ENCODE assay signal across 23 cellular contexts in the genomic region with DNA sequence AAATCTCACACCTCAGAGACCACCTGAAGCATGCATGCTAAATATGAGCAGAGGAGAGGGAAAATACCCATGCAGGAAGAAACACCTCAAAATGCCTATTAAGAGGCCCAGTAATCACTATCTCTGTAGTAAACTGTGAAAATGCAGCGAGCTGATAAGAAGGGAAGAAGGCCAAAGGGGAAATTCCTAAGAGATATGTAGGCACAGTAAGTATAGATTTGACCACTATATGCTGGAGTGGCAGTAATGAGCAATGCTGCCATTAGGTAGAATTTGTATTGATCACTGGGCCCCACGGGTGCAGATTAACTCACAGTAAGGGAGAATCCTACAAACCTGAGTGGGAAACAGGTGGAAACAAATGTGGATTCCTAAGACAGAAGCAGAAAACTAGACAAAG.
A peak's percentile ranks its signal among the peaks of the same experiment; 100 is the strongest.
DNase-seq lines count a peak whose midpoint lies in the region; ATAC-seq and TF ChIP-seq lines count a peak whose summit lies in the region.
"Had no signal": no experiment of that assay in that cellular context is flagged by ENCODE, and none has a peak within 500 bp of the region (broad histone marks: within the 10 kb centered on the region; RNA-seq: fewer than 3 reads in every experiment).

No MANE protein-coding gene starts in this region.

- H3K27me3 ChIP-seq in OCI-LY3 (ENCODE audit: low read depth, low read length): no peaks in the 10 kb centered on the region
- H3K27me3 ChIP-seq in mesendoderm (ENCODE audit: insufficient read depth, low read length, poor library complexity): no peaks in the 10 kb centered on the region
- H3K27me3 ChIP-seq: gastrocnemius medialis, neutrophil had no signal

- no peaks in the 10 kb centered on the region for H4K20me1 ChIP-seq in OCI-LY3 (ENCODE audit: insufficient read depth, low read length)

- H2AK5ac ChIP-seq in mesendoderm (ENCODE audit: low read length): no peak overlapping the region

- no peak overlapping the region for H3K56ac ChIP-seq in mesendoderm (ENCODE audit: low read length)

- H3K9ac ChIP-seq in OCI-LY3 (ENCODE audit: low read length) (no peak overlapping the region), mesendoderm (ENCODE audit: low read length) (no peak overlapping the region)

- H3K27ac ChIP-seq in OCI-LY3 (ENCODE audit: low read length) (no peak overlapping the region), mesendoderm (ENCODE audit: low read depth, low read length) (no peak overlapping the region)
- H3K27ac ChIP-seq: gastrocnemius medialis, neutrophil, thoracic aorta had no signal

- no CpG with 5 or more reads among the region's 2 CpGs for WGBS in mesendoderm (ENCODE audit: extremely low coverage, insufficient coverage, low lambda C conversion rate)

- no peak overlapping the region for H3K4me3 ChIP-seq in OCI-LY3 (ENCODE audit: low read length)
- no peak overlapping the region for H3K4me3 ChIP-seq in astrocyte of the cerebellum (ENCODE audit: low read depth, low read length)
- H3K4me3 ChIP-seq in mesendoderm (ENCODE audit: low read length): no peak overlapping the region
- H3K4me3 ChIP-seq: gastrocnemius medialis, thoracic aorta had no signal

- no peaks in the 10 kb centered on the region for H3K36me3 ChIP-seq in OCI-LY3 (replicated peaks; ENCODE audit: low read depth, low read length)
- H3K36me3 ChIP-seq in mesendoderm (ENCODE audit: control insufficient read depth, insufficient read depth, low read length): no peaks in the 10 kb centered on the region
- H3K36me3 ChIP-seq: gastrocnemius medialis, neutrophil, thoracic aorta had no signal

- H3K4ac ChIP-seq in mesendoderm (ENCODE audit: low read depth, low read length): no peak overlapping the region

- no peak for DNase-seq in astrocyte of the cerebellum (ENCODE audit: low read depth)
- DNase-seq in mesendoderm: peak; percentile 92
- no peak for DNase-seq in activated naive CD4-positive, alpha-beta T cell treated with anti-CD3 and anti-CD28 coated beads, Interleukin-2, amount 50 U/mL, for 16 hours
- DNase-seq in Ammon's horn (ENCODE audit: low spot score): no peak
- DNase-seq: activated CD4-positive, alpha-beta T cell treated with anti-CD3 and anti-CD28 coated beads, Interleukin-2, amount 50 U/mL, for 1 hour; activated naive CD4-positive, alpha-beta T cell treated with anti-CD3 and anti-CD28 coated beads for 36 hours; activated T-cell treated with anti-CD3 and anti-CD28 coated beads for 4 hours; gastrocnemius medialis; GF-D8; IMR-90; left colon; midbrain; MV-4-11; NCI-H1930; NCI-H446; T-helper 9 cell had no signal

- no peaks in the 10 kb centered on the region for H3K79me1 ChIP-seq in mesendoderm (ENCODE audit: low read length)

- H3K18ac ChIP-seq in mesendoderm (ENCODE audit: low read length): no peak overlapping the region

- no peak overlapping the region for H4K8ac ChIP-seq in mesendoderm (ENCODE audit: low read depth, low read length)

- no peak overlapping the region for H2BK5ac ChIP-seq in mesendoderm (ENCODE audit: low read length)

- no peak overlapping the region for H2AFZ ChIP-seq in OCI-LY3 (ENCODE audit: low read depth, low read length)

- in situ Hi-C loops in astrocyte of the cerebellum (cut with HindIII; ENCODE audit: low sequenced_read_pairs): no loop called here

- H4K5ac ChIP-seq in mesendoderm (ENCODE audit: low read length): no peak overlapping the region

- no peak overlapping the region for H3K4me2 ChIP-seq in OCI-LY3 (ENCODE audit: low read length)
- no peak overlapping the region for H3K4me2 ChIP-seq in mesendoderm (ENCODE audit: low read length)

- peak; percentile 13 for TF ChIP-seq CTCF in GM12873 (IDR thresholded peaks at IDR 0.05; ENCODE audit: insufficient read depth, low read depth, low read length, missing control alignments)
- peak; percentile 23 for TF ChIP-seq CTCF in OCI-LY3 (IDR thresholded peaks at IDR 0.05; ENCODE audit: low read depth, low read length)
- TF ChIP-seq CTCF in astrocyte of the cerebellum (IDR thresholded peaks at IDR 0.05; ENCODE audit: low read depth, low read length, missing control alignments): peak; percentile 28

- no peak overlapping the region for H2BK15ac ChIP-seq in mesendoderm (replicated peaks; ENCODE audit: low read depth)

- ATAC-seq in GM21423 (IDR thresholded peaks at IDR 0.05; ENCODE audit: unreplicated experiment) (no peak), GM21723 (IDR thresholded peaks at IDR 0.05; ENCODE audit: unreplicated experiment) (no peak)
- ATAC-seq: gastrocnemius medialis; left colon; stimulated activated effector memory CD8-positive, alpha-beta T cell treated with anti-CD3 and anti-CD28 coated beads, Interleukin-12 subunit alpha, Interleukin-12 subunit beta, amount 100 ng/mL, for 72 hours had no signal

- H3K4me1 ChIP-seq in OCI-LY3 (ENCODE audit: low read length): no peaks in the 10 kb centered on the region
- peaks cover 10% of the 10 kb centered on the region for H3K4me1 ChIP-seq in mesendoderm (ENCODE audit: control insufficient read depth, low read depth, low read length)
- H3K4me1 ChIP-seq: gastrocnemius medialis had no signal

- H3K9me3 ChIP-seq in OCI-LY3 (ENCODE audit: insufficient read depth, low read length): no peaks in the 10 kb centered on the region
- H3K9me3 ChIP-seq: gastrocnemius medialis, neutrophil, thoracic aorta had no signal

- no peak overlapping the region for H3K23ac ChIP-seq in mesendoderm (ENCODE audit: low read length)

- H3K79me2 ChIP-seq in OCI-LY3 (ENCODE audit: low read length): no peaks in the 10 kb centered on the region
- H3K79me2 ChIP-seq in mesendoderm (ENCODE audit: control insufficient read depth, insufficient read depth, low read length): no peaks in the 10 kb centered on the region

- H2BK120ac ChIP-seq in mesendoderm (ENCODE audit: low read depth, low read length): no peak overlapping the region
